Comparison of ENCODE assay signal across 1 cellular context in genomic region chr11:13238879-13239514, GRCh38.
TF ChIP-seq lines count a peak whose summit lies in the region.

No MANE protein-coding gene starts in this region.

TF ChIP-seq in GM23338, 12 proteins besides CTCF, POLR2A, EP300 and RAD21 (continued from another document):
- TF ChIP-seq REST (IDR thresholded peaks at IDR 0.05; ENCODE audit: unreplicated experiment) (no peak), STAT1 (IDR thresholded peaks at IDR 0.05; ENCODE audit: unreplicated experiment) (no peak), CREB1 (CRISPR knock-in tag; IDR thresholded peaks at IDR 0.05; ENCODE audit: low read depth) (no peak), ETS1 (IDR thresholded peaks at IDR 0.05) (no peak)
